ENCODE assay signal across 15 cellular contexts in the genomic region with DNA sequence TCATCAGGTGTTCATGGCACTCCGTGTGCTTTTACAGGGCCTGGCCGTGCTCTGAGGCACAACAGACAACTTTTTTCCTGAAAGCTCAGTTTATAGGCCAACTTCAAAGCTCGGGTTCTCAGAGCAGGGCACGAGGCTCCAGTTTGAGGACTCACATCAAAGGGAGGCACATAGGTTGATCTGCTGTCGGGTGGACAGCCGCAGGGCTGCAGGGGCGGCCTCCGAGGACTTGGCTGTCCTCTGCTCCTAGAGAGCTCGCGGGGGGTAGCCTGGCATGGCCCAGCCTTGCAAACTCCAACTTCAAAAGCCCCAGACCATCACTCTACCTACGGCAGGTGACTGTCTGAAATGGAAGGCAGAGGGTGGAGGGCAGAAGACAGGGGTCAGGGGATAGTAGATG. TPM values are rescaled to one million over a fixed set of nuclear protein-coding genes. Genes with fewer than 3 reads are reported as not detected.
DNase-seq lines count a peak whose midpoint lies in the region; ATAC-seq and TF ChIP-seq lines count a peak whose summit lies in the region.
"Had no signal": no experiment of that assay in that cellular context is flagged by ENCODE, and none has a peak within 500 bp of the region (broad histone marks: within the 10 kb centered on the region; RNA-seq: fewer than 3 reads in every experiment).

No MANE protein-coding gene starts in this region.

- BruUV-seq in mammary epithelial cell (replicated peaks; lab: Mats Ljungman, UMichigan) (no TSS peak), MCF 10A (replicated peaks; lab: Mats Ljungman, UMichigan) (no TSS peak)

- H3K4me1 ChIP-seq in mammary epithelial cell (ENCODE audit: insufficient read depth, low read length) (no peaks in the 10 kb centered on the region), esophagus muscularis mucosa (no peaks in the 10 kb centered on the region), mucosa of descending colon (ENCODE audit: low read depth) (no peaks in the 10 kb centered on the region)
- H3K4me1 ChIP-seq: BLaER1 treated with 17β-estradiol and CSF1 and Interleukin-3, amounts not matched to agents 10 nM and 100 nM had no signal

- H3K27me3 Mint-ChIP-seq in MCF 10A (ENCODE audit: insufficient read depth, unreplicated experiment): no peaks in the 10 kb centered on the region
- H3K27me3 Mint-ChIP-seq in type B pancreatic cell: no peaks in the 10 kb centered on the region

- H3K9ac ChIP-seq in mammary epithelial cell (ENCODE audit: insufficient read depth, low read length): no peak overlapping the region
- H3K9ac ChIP-seq: BLaER1 treated with 17β-estradiol and CSF1 and Interleukin-3, amounts not matched to agents 10 nM and 100 nM had no signal

- H3K27ac Mint-ChIP-seq in MCF 10A (ENCODE audit: low read depth, unreplicated experiment) (no peak overlapping the region), type B pancreatic cell (no peak overlapping the region)
- H3K27ac Mint-ChIP-seq: B cell; CD8-positive, alpha-beta T cell had no signal

- H3K36me3 ChIP-seq in mammary epithelial cell (ENCODE audit: insufficient read depth, low read length): no peaks in the 10 kb centered on the region
- H3K36me3 ChIP-seq in esophagus muscularis mucosa: no peaks in the 10 kb centered on the region
- no peaks in the 10 kb centered on the region for H3K36me3 ChIP-seq in mucosa of descending colon (ENCODE audit: low read depth)
- H3K36me3 ChIP-seq: BLaER1 treated with 17β-estradiol and CSF1 and Interleukin-3, amounts not matched to agents 10 nM and 100 nM had no signal

- POLR2A ChIA-PET in MCF 10A (lab: Yijun Ruan, JAX): interaction anchor here (0.6 kb wide), 1 partner anchor 17 kb away, joined by 3 read pairs; no protein-coding TSS in a partner anchor

- no peak overlapping the region for H3K4me2 ChIP-seq in mammary epithelial cell (ENCODE audit: insufficient read depth, low read depth, low read length)
- H3K4me2 ChIP-seq: BLaER1 treated with 17β-estradiol and CSF1 and Interleukin-3, amounts not matched to agents 10 nM and 100 nM had no signal

- no peaks in the 10 kb centered on the region for H4K20me1 ChIP-seq in mammary epithelial cell (ENCODE audit: insufficient read depth, low read length)
- H4K20me1 ChIP-seq: BLaER1 treated with 17β-estradiol and CSF1 and Interleukin-3, amounts not matched to agents 10 nM and 100 nM had no signal

- in situ Hi-C loops in mammary epithelial cell (cut with MboI; ENCODE audit: low sequenced_read_pairs in 2 of 2): no loop called here

- H3K27me3 ChIP-seq in mammary epithelial cell (ENCODE audit: insufficient read depth, low read length) (no peaks in the 10 kb centered on the region), esophagus muscularis mucosa (no peaks in the 10 kb centered on the region)
- H3K27me3 ChIP-seq: BLaER1 treated with 17β-estradiol and CSF1 and Interleukin-3, amounts not matched to agents 10 nM and 100 nM had no signal

- H2AFZ ChIP-seq in mammary epithelial cell (ENCODE audit: low read depth, low read length): peak overlapping the region; percentile 10

- dilution Hi-C loops in mammary epithelial cell (cut with HindIII; ENCODE audit: low sequenced_read_pairs): no loop called here

- CTCF ChIA-PET in mammary epithelial cell (lab: Charles Lee; ENCODE audit: low non-redundant PET): no interaction called here
- CTCF ChIA-PET in MCF 10A (lab: Yijun Ruan, JAX): interaction anchor here (5.6 kb wide), 1 partner anchor 17 kb away, joined by 57 read pairs; no protein-coding TSS in a partner anchor

- H3K27ac ChIP-seq in mammary epithelial cell (ENCODE audit: insufficient read depth, low read depth, low read length): no peak overlapping the region
- H3K27ac ChIP-seq in esophagus muscularis mucosa (replicated peaks in 1 of 4): no peak overlapping the region
- H3K27ac ChIP-seq: BLaER1 treated with 17β-estradiol and CSF1 and Interleukin-3, amounts not matched to agents 10 nM and 100 nM had no signal

- H3K9me3 Mint-ChIP-seq in MCF 10A (ENCODE audit: unreplicated experiment): no peaks in the 10 kb centered on the region
- H3K9me3 Mint-ChIP-seq in type B pancreatic cell: no peaks in the 10 kb centered on the region
- H3K9me3 Mint-ChIP-seq: CD8-positive, alpha-beta T cell; H9 had no signal

- H3K4me3 ChIP-seq in mammary epithelial cell (replicated peaks in 1 of 3; ENCODE audit: insufficient read depth in 1 of 3, low read depth in 2 of 3, low read length in 3 of 3): no peak overlapping the region
- H3K4me3 ChIP-seq in esophagus muscularis mucosa: no peak overlapping the region
- H3K4me3 ChIP-seq in mucosa of descending colon: no peak overlapping the region
- H3K4me3 ChIP-seq: BLaER1 treated with 17β-estradiol and CSF1 and Interleukin-3, amounts not matched to agents 10 nM and 100 nM had no signal

- no peaks in the 10 kb centered on the region for H3K4me1 Mint-ChIP-seq in MCF 10A (ENCODE audit: insufficient read depth, unreplicated experiment)
- peaks cover 8% of the 10 kb centered on the region for H3K4me1 Mint-ChIP-seq in type B pancreatic cell (ENCODE audit: unreplicated experiment)
- H3K4me1 Mint-ChIP-seq: B cell had no signal

- no peak for TF ChIP-seq EP300 in esophagus muscularis mucosa (IDR thresholded peaks at IDR 0.05)

- H3K4me3 Mint-ChIP-seq in MCF 10A (ENCODE audit: unreplicated experiment) (no peak overlapping the region), type B pancreatic cell (no peak overlapping the region)
- H3K4me3 Mint-ChIP-seq: B cell; CD8-positive, alpha-beta T cell; H9 had no signal

- H3K9me3 ChIP-seq in mammary epithelial cell (replicated peaks; ENCODE audit: insufficient read depth, low read length) (no peaks in the 10 kb centered on the region), esophagus muscularis mucosa (no peaks in the 10 kb centered on the region), mucosa of descending colon (no peaks in the 10 kb centered on the region)
- H3K9me3 ChIP-seq: BLaER1 treated with 17β-estradiol and CSF1 and Interleukin-3, amounts not matched to agents 10 nM and 100 nM had no signal

- WGBS in mammary epithelial cell (ENCODE audit: low coverage, missing lambda C conversion rate): 50% methylated on average over 11 of the region's 11 CpGs
- WGBS in esophagus muscularis mucosa: 80% methylated on average over 11 of the region's 11 CpGs

- DNase-seq in mammary epithelial cell (no peak), MCF 10A (ENCODE audit: unreplicated experiment) (no peak), esophagus muscularis mucosa (ENCODE audit: extremely low spot score) (peak; percentile 79), mucosa of descending colon (no peak), type B pancreatic cell (ENCODE audit: extremely low spot score, unreplicated experiment) (peak; percentile 50), GM10266 (ENCODE audit: extremely low spot score) (no peak)
- DNase-seq: CD8-positive, alpha-beta T cell; COR-L47; DMS 273 treated with DMSO at 0.1 percent for 48 hours; DMS53; GOT3; H9 had no signal

- ATAC-seq in mucosa of descending colon: peak; percentile 14
- ATAC-seq in GM21423 (IDR thresholded peaks at IDR 0.05; ENCODE audit: unreplicated experiment): no peak
- ATAC-seq: CD8-positive, alpha-beta T cell had no signal

- no peaks in the 10 kb centered on the region for H3K79me2 ChIP-seq in mammary epithelial cell (ENCODE audit: insufficient read depth, low read length)

- no peaks in the 10 kb centered on the region for H3K36me3 Mint-ChIP-seq in MCF 10A (ENCODE audit: insufficient read depth, unreplicated experiment)
- H3K36me3 Mint-ChIP-seq in type B pancreatic cell: no peaks in the 10 kb centered on the region
- H3K36me3 Mint-ChIP-seq: CD8-positive, alpha-beta T cell had no signal

- TF ChIP-seq CTCF in mammary epithelial cell (conservative IDR thresholded peaks at IDR 0.05 in 1 of 2, IDR thresholded peaks at IDR 0.05 in 1 of 2; ENCODE audit: extremely low read depth in 1 of 2, insufficient read depth in 1 of 2, low read depth in 1 of 2, low read length in 2 of 2) (no peak), MCF 10A (IDR thresholded peaks at IDR 0.05; ENCODE audit: unreplicated experiment) (no peak), esophagus muscularis mucosa (IDR thresholded peaks at IDR 0.05) (no peak), mucosa of descending colon (IDR thresholded peaks at IDR 0.05) (no peak), type B pancreatic cell (conservative IDR thresholded peaks at IDR 0.05) (no peak), GM10266 (IDR thresholded peaks at IDR 0.05; ENCODE audit: control insufficient read depth, insufficient read depth, low read depth, missing control alignments) (no peak)

- intact Hi-C loops in mammary epithelial cell (cut with micrococcal nuclease): no loop called here
- intact Hi-C loops in MCF 10A (cut with micrococcal nuclease): no loop called here
- intact Hi-C loops in esophagus muscularis mucosa (cut with DNase I): no loop called here
- intact Hi-C loops in mucosa of descending colon (cut with DNase I, micrococcal nuclease): no loop called here

- no peak for TF ChIP-seq POLR2A in esophagus muscularis mucosa (IDR thresholded peaks at IDR 0.05; ENCODE audit: low read depth)

RNA-seq across cellular contexts. Expression of a gene that starts 31.6 kb away (rescaled TPM):
- 100 to 1,000 TPM in 1 of 2 donors, 10 to 100 TPM in 1; 94.0 to 115 TPM for total RNA-seq in mammary epithelial cell
- 85.1 TPM for polyA plus RNA-seq in mammary epithelial cell
- polyA minus RNA-seq in mammary epithelial cell: 108 TPM
- total RNA-seq in MCF 10A (2022): 230 and 249 TPM in 2 replicates
- total RNA-seq in esophagus muscularis mucosa: 100 to 1,000 TPM; 144 to 202 (median 175) TPM
- 100 to 1,000 TPM in 1 of 3 donors, 10 to 100 TPM in 2; 63.6 to 124 (median 65.5) TPM for total RNA-seq in mucosa of descending colon
- 115 and 148 TPM in 2 replicates for total RNA-seq in type B pancreatic cell (ENCODE audit: low replicate concordance)

Comparison
In these comparisons a context has a peak if more than half of its experiments do, and no peak if none do; other contexts are left out.
1. DNase-seq: peak in esophagus muscularis mucosa (single experiment) and type B pancreatic cell (single experiment); none in mammary epithelial cell (single experiment), MCF 10A (single experiment), mucosa of descending colon (0 of 3) and GM10266 (single experiment).